In genomic region chr12:22658214-22658613, GRCh38 we compare ENCODE assay signal across 11 cellular contexts. TPM values are rescaled to one million over a fixed set of nuclear protein-coding genes. Genes with fewer than 3 reads are reported as not detected.
A peak's percentile ranks its signal among the peaks of the same experiment; 100 is the strongest.
DNase-seq lines count a peak whose midpoint lies in the region; ATAC-seq and TF ChIP-seq lines count a peak whose summit lies in the region.
"Had no signal": no experiment of that assay in that cellular context is flagged by ENCODE, and none has a peak within 500 bp of the region (broad histone marks: within the 10 kb centered on the region; RNA-seq: fewer than 3 reads in every experiment).

No MANE protein-coding gene starts in this region.

- H3K9ac ChIP-seq in IMR-90 (ENCODE audit: low read depth, low read length) = no peak overlapping the region

- no peak overlapping the region for H3K4me2 ChIP-seq in IMR-90 (ENCODE audit: low read depth, low read length)

- H4K91ac ChIP-seq in IMR-90 (ENCODE audit: insufficient read depth, low read depth, low read length) = no peak overlapping the region

- in situ Hi-C loops in IMR-90 (cut with MboI; ENCODE audit: low sequenced_read_pairs) = no loop called here

- H2BK5ac ChIP-seq in IMR-90 (ENCODE audit: low read depth, low read length, poor library complexity, severe bottlenecking) = no peak overlapping the region

- intact Hi-C loops in IMR-90 (cut with micrococcal nuclease) = no loop called here

- H3K27ac ChIP-seq in IMR-90 (ENCODE audit: insufficient read depth, low read length) (no peak overlapping the region), tibial nerve (no peak overlapping the region)
- no peak overlapping the region for H3K27ac ChIP-seq in effector memory CD4-positive, alpha-beta T cell (ENCODE audit: insufficient read depth, low read length, poor library complexity, severe bottlenecking)

- H2BK20ac ChIP-seq in IMR-90 (ENCODE audit: low read depth, low read length) = no peak overlapping the region

- H3K27me3 ChIP-seq in IMR-90 (ENCODE audit: control insufficient read depth, insufficient read depth, low read length) = no peaks in the 10 kb centered on the region
- no peaks in the 10 kb centered on the region for H3K27me3 ChIP-seq in tibial nerve
- no peaks in the 10 kb centered on the region for H3K27me3 ChIP-seq in effector memory CD4-positive, alpha-beta T cell (replicated peaks; ENCODE audit: control insufficient read depth, insufficient read depth, low read length, poor library complexity, severe bottlenecking)

- no peak overlapping the region for H2AK9ac ChIP-seq in IMR-90 (replicated peaks; ENCODE audit: low read depth, low read length, poor library complexity)

- H3K4me3 ChIP-seq in IMR-90 (ENCODE audit: insufficient read depth, low read depth, low read length) (no peak overlapping the region), choroid plexus epithelial cell (ENCODE audit: low read depth, low read length) (no peak overlapping the region), tibial nerve (no peak overlapping the region)
- H3K4me3 ChIP-seq in effector memory CD4-positive, alpha-beta T cell (ENCODE audit: insufficient read depth, low read depth, low read length, poor library complexity, severe bottlenecking) = no peak overlapping the region

- POLR2A ChIA-PET in IMR-90 (lab: Charles Lee; ENCODE audit: unreplicated experiment) = no interaction called here

- peaks cover 12 to 32% of the 10 kb centered on the region in 2 experiments; a peak in 3 of 4 replicates for H3K79me1 ChIP-seq in IMR-90 (ENCODE audit: low read depth in 1 of 2, low read length in 2 of 2)

- H2AFZ ChIP-seq in IMR-90 (replicated peaks; ENCODE audit: low read length, poor library complexity) = no peak overlapping the region

- no peak overlapping the region for H3K4ac ChIP-seq in IMR-90 (ENCODE audit: low read depth, low read length)

- BruUV-seq in IMR-90 (replicated peaks; lab: Mats Ljungman, UMichigan) = no TSS peak

- no peak overlapping the region for H2BK15ac ChIP-seq in IMR-90 (ENCODE audit: low read depth, low read length)

- no peak overlapping the region for H4K5ac ChIP-seq in IMR-90 (ENCODE audit: low read depth, low read length)

- H4K8ac ChIP-seq in IMR-90 (ENCODE audit: low read depth in 2 of 2, low read length in 2 of 2) = no peak overlapping the region

- H3K14ac ChIP-seq in IMR-90 (replicated peaks; ENCODE audit: low read depth, low read length) = no peak overlapping the region

- 0 out of 2 replicates have a peak, but pooled peaks cover 8% of the 10 kb centered on the region for H4K20me1 ChIP-seq in IMR-90 (ENCODE audit: insufficient read depth, low read length)

- peaks cover 5% of the 10 kb centered on the region; the same call in 1 of the 2 replicates for H3K36me3 ChIP-seq in IMR-90 (ENCODE audit: control insufficient read depth, insufficient read depth, low read length)
- peaks cover 0 to 18% (median 2%) of the 10 kb centered on the region in 3 donors for H3K36me3 ChIP-seq in tibial nerve
- H3K36me3 ChIP-seq in effector memory CD4-positive, alpha-beta T cell (ENCODE audit: control insufficient read depth, insufficient read depth, low read length) = peaks cover 11% of the 10 kb centered on the region

- TF ChIP-seq RAD21 in IMR-90 (IDR thresholded peaks at IDR 0.05; ENCODE audit: low read length) = no peak

- dilution Hi-C loops in IMR-90 (cut with HindIII; ENCODE audit: low sequenced_read_pairs, unreplicated experiment) = no loop called here

- TF ChIP-seq EP300 in tibial nerve (IDR thresholded peaks at IDR 0.05) = no peak

- TF ChIP-seq POLR2A in IMR-90 (IDR thresholded peaks at IDR 0.05; ENCODE audit: low read depth, low read length) (no peak), tibial nerve (IDR thresholded peaks at IDR 0.05) (no peak)

- H3K18ac ChIP-seq in IMR-90 (ENCODE audit: low read depth, low read length) = no peak overlapping the region

- peak; percentile 57 for ATAC-seq in IMR-90 (ENCODE audit: low read depth)
- ATAC-seq: naive thymus-derived CD8-positive, alpha-beta T cell had no signal

- H3K9me3 ChIP-seq in IMR-90 (ENCODE audit: control insufficient read depth, insufficient read depth, low read length) (no peaks in the 10 kb centered on the region), tibial nerve (no peaks in the 10 kb centered on the region)
- H3K9me3 ChIP-seq in effector memory CD4-positive, alpha-beta T cell (ENCODE audit: control insufficient read depth, low read length) = no peaks in the 10 kb centered on the region

- WGBS in IMR-90 (ENCODE audit: extremely low coverage in 2 of 2, insufficient read length in 1 of 2), 2 experiments = no CpG with 5 or more reads among the region's 2 CpGs
- WGBS in tibial nerve, 2 donors = 91 to 96% methylated on average over 2 of the region's 2 CpGs

- no peak overlapping the region for H3K56ac ChIP-seq in IMR-90 (ENCODE audit: extremely low read depth, insufficient read depth, low read length)

- DNase-seq in activated CD4-positive, alpha-beta T cell treated with anti-CD3 and anti-CD28 coated beads for 48 hours = peak; percentile 47
- no peak for DNase-seq in activated CD4-positive, alpha-beta T cell treated with anti-CD3 and anti-CD28 coated beads for 1 hour
- DNase-seq in IMR-90 = peak; percentile 92
- peak; percentile 66 for DNase-seq in choroid plexus epithelial cell (ENCODE audit: low read depth)
- peak in 2 of 3 experiments; percentile 5 to 6 for DNase-seq in stimulated activated CD4-positive, alpha-beta T cell treated with anti-CD3 and anti-CD28 coated beads, TNF-alpha, amount 100 ng/mL, for 24 hours (ENCODE audit: low read depth in 3 of 3)
- no peak for DNase-seq in tibial nerve (ENCODE audit: low spot score in 2 of 2)
- DNase-seq in effector memory CD4-positive, alpha-beta T cell = no peak
- no peak for DNase-seq in NCI-H146 (lab: John Stamatoyannopoulos, UW)
- DNase-seq: hypothalamus; naive thymus-derived CD8-positive, alpha-beta T cell; NCI-H774 had no signal

- CTCF ChIA-PET in IMR-90 (lab: Yijun Ruan, JAX) = interaction anchor here (0.7 to 1.1 kb wide), 2 partner anchors 12 to 395 kb away, joined by 3 to 5 read pairs; no protein-coding TSS in a partner anchor

- H2BK120ac ChIP-seq in IMR-90 (ENCODE audit: low read depth, low read length) = no peak overlapping the region

- H2AK5ac ChIP-seq in IMR-90 (ENCODE audit: low read depth, low read length) = no peak overlapping the region

- peak overlapping the region; percentile 45; the same call in 1 of the 2 replicates for H3K23ac ChIP-seq in IMR-90 (ENCODE audit: low read depth, low read length)

- H3K4me1 ChIP-seq in IMR-90 (ENCODE audit: control insufficient read depth, insufficient read depth, low read length) = peaks cover 6% of the 10 kb centered on the region
- no peaks in the 10 kb centered on the region for H3K4me1 ChIP-seq in tibial nerve
- H3K4me1 ChIP-seq in effector memory CD4-positive, alpha-beta T cell (ENCODE audit: control insufficient read depth, insufficient read depth, low read length, poor library complexity, severe bottlenecking) = no peaks in the 10 kb centered on the region

- H3K9me1 ChIP-seq in IMR-90 (ENCODE audit: insufficient read depth, low read length) = no peaks in the 10 kb centered on the region; the same call in 1 of the 2 replicates

- no peak for TF ChIP-seq CTCF in IMR-90 (conservative IDR thresholded peaks at IDR 0.05; ENCODE audit: low read depth, low read length)
- TF ChIP-seq CTCF in choroid plexus epithelial cell (conservative IDR thresholded peaks at IDR 0.05; ENCODE audit: low read depth, low read length) = no peak
- no peak for TF ChIP-seq CTCF in tibial nerve (IDR thresholded peaks at IDR 0.05)

TF ChIP-seq in IMR-90, 13 proteins besides CTCF, POLR2A, EP300 and RAD21:
- peak; percentile 69 for TF ChIP-seq FOS (IDR thresholded peaks at IDR 0.05; ENCODE audit: low read depth, low read length)
- no peak for TF ChIP-seq RFX5 (IDR thresholded peaks at IDR 0.05; ENCODE audit: low read depth, low read length)

RNA-seq across cellular contexts. Expression of gene ETNK1, which starts 33.2 kb away (rescaled TPM):
- total RNA-seq in IMR-90 (2012; rRNA removed) (33.3 and 35.3 TPM in 2 replicates), tibial nerve (10 to 100 TPM; 31.5 to 43.9 (median 36.8) TPM)
- polyA plus RNA-seq in IMR-90 (2012; rRNA removed) = 8.2 and 12.8 TPM in 2 replicates
- polyA plus RNA-seq in IMR-90 (2012; cell fraction: cytosol; rRNA removed) = 2.4 and 13.7 TPM in 2 replicates
- 21.7 and 25.1 TPM in 2 replicates for polyA plus RNA-seq in IMR-90 (2012; cell fraction: nucleus; rRNA removed; ENCODE audit: low replicate concordance)

Comparison
In these comparisons a context has a peak if more than half of its experiments do, and no peak if none do; other contexts are left out.
1. DNase-seq: peak in activated CD4-positive, alpha-beta T cell treated with anti-CD3 and anti-CD28 coated beads for 48 hours (single experiment), IMR-90 (single experiment), choroid plexus epithelial cell (single experiment) and stimulated activated CD4-positive, alpha-beta T cell treated with anti-CD3 and anti-CD28 coated beads, TNF-alpha, amount 100 ng/mL, for 24 hours (2 of 3); none in activated CD4-positive, alpha-beta T cell treated with anti-CD3 and anti-CD28 coated beads for 1 hour (single experiment), tibial nerve (0 of 2), effector memory CD4-positive, alpha-beta T cell (0 of 3) and NCI-H146 (single experiment).